In the genomic region with DNA sequence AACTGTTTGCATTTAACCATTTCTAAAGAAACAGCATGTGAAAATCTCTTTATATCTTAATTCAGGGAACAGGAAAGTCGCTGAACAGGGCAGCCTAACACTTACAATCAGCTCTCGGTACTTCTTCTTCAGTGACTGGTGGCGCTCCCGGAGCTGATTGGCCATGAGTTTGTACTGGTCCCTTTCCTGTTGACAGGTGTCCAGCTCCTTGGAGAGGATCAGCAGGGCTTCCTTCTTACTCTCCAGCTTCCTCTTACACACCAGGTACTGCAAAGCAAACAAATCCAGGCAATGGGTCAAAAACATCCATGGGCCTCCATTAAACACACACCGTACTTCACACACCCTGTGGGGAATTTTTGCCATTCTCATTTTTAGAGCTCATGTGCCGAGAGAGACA, we compare ENCODE assay signal across 16 cellular contexts. TPM values are rescaled to one million over a fixed set of nuclear protein-coding genes. Genes with fewer than 3 reads are reported as not detected.
DNase-seq lines count a peak whose midpoint lies in the region; ATAC-seq and TF ChIP-seq lines count a peak whose summit lies in the region.
"Had no signal": no experiment of that assay in that cellular context is flagged by ENCODE, and none has a peak within 500 bp of the region (broad histone marks: within the 10 kb centered on the region; RNA-seq: fewer than 3 reads in every experiment).

No MANE protein-coding gene starts in this region.

- intact Hi-C loops in left cardiac atrium (cut with DNase I) = no loop called here

- H3K36me3 Mint-ChIP-seq in progenitor cell of endocrine pancreas (ENCODE audit: insufficient read depth) = peaks cover 9% of the 10 kb centered on the region
- H3K36me3 Mint-ChIP-seq: CD8-positive, alpha-beta T cell had no signal

- peaks cover 3% of the 10 kb centered on the region for H3K4me1 Mint-ChIP-seq in progenitor cell of endocrine pancreas (ENCODE audit: low read depth)
- H3K4me1 Mint-ChIP-seq: B cell had no signal

- H3K27ac ChIP-seq in C4-2B = peak overlapping the region; percentile 52; the same call in 1 of the 2 replicates

- ATAC-seq in GM18861 (IDR thresholded peaks at IDR 0.05; ENCODE audit: unreplicated experiment) = no peak
- no peak for ATAC-seq in left cardiac atrium
- no peak for ATAC-seq in GM19035 (IDR thresholded peaks at IDR 0.05; ENCODE audit: unreplicated experiment)
- ATAC-seq: CD8-positive, alpha-beta T cell had no signal

- no peak for TF ChIP-seq CTCF in C4-2B (conservative IDR thresholded peaks at IDR 0.05)
- no peak for TF ChIP-seq CTCF in progenitor cell of endocrine pancreas (IDR thresholded peaks at IDR 0.05; ENCODE audit: unreplicated experiment)

- H3K4me3 Mint-ChIP-seq in progenitor cell of endocrine pancreas (ENCODE audit: low read depth) = no peak overlapping the region
- H3K4me3 Mint-ChIP-seq: B cell; CD8-positive, alpha-beta T cell; H9 had no signal

- DNase-seq in DMS53 (lab: John Stamatoyannopoulos, UW) (peak; percentile 55), cerebellar cortex (ENCODE audit: low spot score) (peak; percentile 11), progenitor cell of endocrine pancreas (ENCODE audit: low spot score, unreplicated experiment) (no peak), left cardiac atrium (no peak)
- DNase-seq: C1 segment of cervical spinal cord; CD8-positive, alpha-beta T cell; COR-L47; DMS153; GF-D8; GOT3; H9; IMR-90 had no signal

- peak overlapping the region; percentile 74 for H3K27ac Mint-ChIP-seq in progenitor cell of endocrine pancreas
- H3K27ac Mint-ChIP-seq: B cell; CD8-positive, alpha-beta T cell; H9 had no signal

- H3K27me3 Mint-ChIP-seq in progenitor cell of endocrine pancreas = no peaks in the 10 kb centered on the region
- H3K27me3 Mint-ChIP-seq: B cell had no signal

- H3K9me3 Mint-ChIP-seq in progenitor cell of endocrine pancreas (ENCODE audit: low read depth) = no peaks in the 10 kb centered on the region
- H3K9me3 Mint-ChIP-seq: CD8-positive, alpha-beta T cell had no signal

RNA-seq across cellular contexts. Expression of gene CCDC149, which starts 36.4 kb away (rescaled TPM):
- total RNA-seq in progenitor cell of endocrine pancreas = 13.2 and 14.1 TPM in 2 replicates
- total RNA-seq in left cardiac atrium = 10 to 100 TPM; 14.9 to 19.5 TPM
- total RNA-seq: B cell; CD8-positive, alpha-beta T cell had no signal

Comparison
In these comparisons a context has a peak if more than half of its experiments do, and no peak if none do; other contexts are left out.
1. DNase-seq: peak in DMS53 (single experiment) and cerebellar cortex (single experiment); none in progenitor cell of endocrine pancreas (single experiment) and left cardiac atrium (single experiment).